In the genomic region with DNA sequence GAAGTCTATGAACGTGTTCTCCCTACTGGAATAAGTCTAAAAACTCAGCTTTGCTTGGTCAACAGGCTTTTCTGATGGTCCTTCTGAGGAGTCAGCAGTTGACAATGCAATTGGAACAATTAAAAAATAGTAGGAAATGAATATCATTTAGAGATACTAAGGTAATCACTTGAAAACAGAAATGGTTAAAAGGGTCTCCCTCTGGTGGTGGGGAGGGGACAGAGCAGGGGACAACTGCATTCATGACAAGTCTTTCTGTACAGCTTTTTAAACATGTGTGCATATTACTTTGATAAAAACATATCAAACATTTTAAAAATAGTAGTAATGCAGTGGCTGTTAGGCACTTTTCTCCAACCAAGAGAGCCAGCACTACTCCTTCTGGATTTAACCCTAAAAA, we compare ENCODE assay signal across 9 cellular contexts.
DNase-seq lines count a peak whose midpoint lies in the region; ATAC-seq, FAIRE-seq and TF ChIP-seq lines count a peak whose summit lies in the region.
"Had no signal": no experiment of that assay in that cellular context is flagged by ENCODE, and none has a peak within 500 bp of the region (broad histone marks: within the 10 kb centered on the region; RNA-seq: fewer than 3 reads in every experiment).

No MANE protein-coding gene starts in this region.

- H3K27ac ChIP-seq in OCI-LY7 (ENCODE audit: low read depth, low read length, poor library complexity, severe bottlenecking), result no peak overlapping the region
- no peak overlapping the region for H3K27ac ChIP-seq in effector memory CD4-positive, alpha-beta T cell (ENCODE audit: insufficient read depth, low read length, poor library complexity, severe bottlenecking)
- H3K27ac ChIP-seq: SJSA1 had no signal

- H3K27me3 ChIP-seq in effector memory CD4-positive, alpha-beta T cell (replicated peaks; ENCODE audit: control insufficient read depth, insufficient read depth, low read length, poor library complexity, severe bottlenecking), result no peaks in the 10 kb centered on the region
- H3K27me3 ChIP-seq: SJSA1 had no signal

- H3K4me3 ChIP-seq in OCI-LY7 (ENCODE audit: low read depth, low read length, poor library complexity, severe bottlenecking) (no peak overlapping the region), foreskin fibroblast (ENCODE audit: low read depth in 1 of 2, low read length in 2 of 2) (no peak overlapping the region)
- H3K4me3 ChIP-seq in effector memory CD4-positive, alpha-beta T cell (ENCODE audit: insufficient read depth, low read depth, low read length, poor library complexity, severe bottlenecking), result no peak overlapping the region
- H3K4me3 ChIP-seq: SJSA1 had no signal

- no peak overlapping the region; the same call in 1 of the 2 replicates for H2AFZ ChIP-seq in OCI-LY7 (ENCODE audit: low read length)

- DNase-seq in D341Med (ENCODE audit: low spot score) (peak; percentile 60), OCI-LY7 (ENCODE audit: low spot score) (peak; percentile 14), foreskin fibroblast (no peak), frontal cortex (ENCODE audit: low spot score in 2 of 2) (no peak)
- DNase-seq in effector memory CD4-positive, alpha-beta T cell, result no peak

- no peaks in the 10 kb centered on the region for H3K36me3 ChIP-seq in OCI-LY7 (ENCODE audit: insufficient read depth, low read length)
- no peaks in the 10 kb centered on the region for H3K36me3 ChIP-seq in effector memory CD4-positive, alpha-beta T cell (ENCODE audit: control insufficient read depth, insufficient read depth, low read length)
- H3K36me3 ChIP-seq: SJSA1 had no signal

- no peak for FAIRE-seq in frontal cortex (lab: Jason Lieb, UNC)

- BruUV-seq in OCI-LY7 (replicated peaks; lab: Mats Ljungman, UMichigan), result no TSS peak

- no peaks in the 10 kb centered on the region for H3K9me3 ChIP-seq in OCI-LY7 (ENCODE audit: low read length)
- H3K9me3 ChIP-seq in effector memory CD4-positive, alpha-beta T cell (ENCODE audit: control insufficient read depth, low read length), result no peaks in the 10 kb centered on the region
- H3K9me3 ChIP-seq: SJSA1 had no signal

- POLR2A ChIA-PET in OCI-LY7 (lab: Charles Lee), result no interaction called here

- no peaks in the 10 kb centered on the region for H3K9me2 ChIP-seq in OCI-LY7 (ENCODE audit: insufficient read depth, low read length)

- ATAC-seq in GM19395 (IDR thresholded peaks at IDR 0.05; ENCODE audit: unreplicated experiment) (peak; percentile 80), HG03139 (IDR thresholded peaks at IDR 0.05; ENCODE audit: unreplicated experiment) (no peak), HG03135 (IDR thresholded peaks at IDR 0.05; ENCODE audit: unreplicated experiment) (no peak)

- H4K20me1 ChIP-seq in OCI-LY7 (ENCODE audit: insufficient read depth, low read length), result no peaks in the 10 kb centered on the region

- H3K79me2 ChIP-seq in OCI-LY7 (ENCODE audit: insufficient read depth, low read depth, low read length), result no peaks in the 10 kb centered on the region

- intact Hi-C loops in OCI-LY7 (cut with micrococcal nuclease; ENCODE audit: unreplicated experiment), result no loop called here

- CTCF ChIA-PET in OCI-LY7 (lab: Charles Lee; ENCODE audit: unreplicated experiment), result no interaction called here

- no peak overlapping the region for H3K4me2 ChIP-seq in OCI-LY7 (ENCODE audit: low read length)

- no peaks in the 10 kb centered on the region for H3K4me1 ChIP-seq in OCI-LY7 (ENCODE audit: insufficient read depth, low read length, poor library complexity, severe bottlenecking)
- H3K4me1 ChIP-seq in effector memory CD4-positive, alpha-beta T cell (ENCODE audit: control insufficient read depth, insufficient read depth, low read length, poor library complexity, severe bottlenecking), result no peaks in the 10 kb centered on the region
- H3K4me1 ChIP-seq: SJSA1 had no signal

- peak; percentile 83 for TF ChIP-seq CTCF in OCI-LY7 (conservative IDR thresholded peaks at IDR 0.05; ENCODE audit: low read length)
- TF ChIP-seq CTCF in foreskin fibroblast (IDR thresholded peaks at IDR 0.05; ENCODE audit: low read depth, low read length), result peak; percentile 29

Comparison
In these comparisons a context has a peak if more than half of its experiments do, and no peak if none do; other contexts are left out.
1. DNase-seq: peak in D341Med (single experiment) and OCI-LY7 (single experiment); none in foreskin fibroblast (0 of 2), effector memory CD4-positive, alpha-beta T cell (0 of 3) and frontal cortex (0 of 2).